Comparison of ENCODE assay signal across 20 cellular contexts in the genomic region with DNA sequence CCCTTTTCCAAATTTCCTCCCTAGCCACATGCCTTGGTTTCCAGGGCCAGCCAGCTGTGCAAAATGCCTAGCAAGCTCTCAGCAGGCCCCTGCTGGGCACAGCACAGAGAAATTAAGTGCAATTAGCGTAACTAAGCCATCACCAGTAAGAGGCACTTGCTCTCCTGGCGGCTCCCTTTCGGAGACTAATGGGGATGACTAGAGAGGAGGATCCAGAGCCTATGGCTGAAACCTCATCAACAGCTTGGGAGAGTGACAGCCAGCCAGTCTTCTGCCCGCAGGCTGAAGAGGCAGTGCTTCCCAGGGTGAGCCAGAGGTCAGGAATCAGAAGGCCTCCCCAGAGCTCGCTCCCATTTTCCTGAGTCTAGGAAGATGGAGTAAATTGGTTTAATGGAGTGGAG.
DNase-seq lines count a peak whose midpoint lies in the region; ATAC-seq lines count a peak whose summit lies in the region.
"Had no signal": no experiment of that assay in that cellular context is flagged by ENCODE, and none has a peak within 500 bp of the region (broad histone marks: within the 10 kb centered on the region; RNA-seq: fewer than 3 reads in every experiment).

No MANE protein-coding gene starts in this region.

- H3K36me3 ChIP-seq in HUES48 (ENCODE audit: control insufficient read depth, insufficient read depth, low read length): no peaks in the 10 kb centered on the region
- H3K36me3 ChIP-seq: neutrophil, Peyer's patch, upper lobe of right lung had no signal

- peak overlapping the region; percentile 46 for H3K27ac ChIP-seq in HUES48 (ENCODE audit: low read depth, low read length)
- H3K27ac ChIP-seq: GM23248, neutrophil, Peyer's patch, upper lobe of right lung had no signal

- no peak for ATAC-seq in HG02885 (IDR thresholded peaks at IDR 0.05; ENCODE audit: poor library complexity, unreplicated experiment)
- no peak for ATAC-seq in sciatic nerve
- no peak for ATAC-seq in GM21360 (IDR thresholded peaks at IDR 0.05; ENCODE audit: unreplicated experiment)
- ATAC-seq: upper lobe of right lung had no signal

- no peak overlapping the region for H3K9ac ChIP-seq in HUES48 (ENCODE audit: low read depth, low read length)
- H3K9ac ChIP-seq: GM23248 had no signal

- peaks cover 41% of the 10 kb centered on the region for H3K4me1 ChIP-seq in HUES48 (ENCODE audit: control insufficient read depth, insufficient read depth, low read length)
- H3K4me1 ChIP-seq: Peyer's patch had no signal

- intact Hi-C loops in sciatic nerve (cut with DNase I): no loop called here

- H3K4me3 ChIP-seq in HUES48 (ENCODE audit: low read depth, low read length): no peak overlapping the region
- H3K4me3 ChIP-seq: GM23248, Peyer's patch, upper lobe of right lung had no signal

- DNase-seq in DMS79 treated with DMSO at 0.1 percent for 48 hours (lab: John Stamatoyannopoulos, UW): peak; percentile 68
- peak; percentile 93 for DNase-seq in NCI-H748 (lab: John Stamatoyannopoulos, UW; ENCODE audit: unreplicated experiment)
- peak; percentile 74 for DNase-seq in iPS-NIHi7 (ENCODE audit: extremely low spot score)
- no peak for DNase-seq in HT-29 (ENCODE audit: low spot score)
- DNase-seq in sciatic nerve (ENCODE audit: low spot score): no peak
- DNase-seq: activated CD4-positive, alpha-beta memory T cell treated with anti-CD3 and anti-CD28 coated beads for 36 hours; activated CD8-positive, alpha-beta memory T cell treated with anti-CD3 and anti-CD28 coated beads, Interleukin-2, amount 50 U/mL, for 48 hours; aorta; CD4-positive, CD25-positive, alpha-beta regulatory T cell; cortex of kidney; NCI-H187; NCI-H446; Peyer's patch; substantia nigra had no signal

- no peaks in the 10 kb centered on the region for H3K27me3 ChIP-seq in HUES48 (ENCODE audit: control insufficient read depth, insufficient read depth, low read length)
- H3K27me3 ChIP-seq: Peyer's patch, upper lobe of right lung had no signal

- H3K9me3 ChIP-seq in HUES48 (ENCODE audit: control insufficient read depth, insufficient read depth, low read length): no peaks in the 10 kb centered on the region
- H3K9me3 ChIP-seq: neutrophil, Peyer's patch, upper lobe of right lung had no signal

Comparison
In these comparisons a context has a peak if more than half of its experiments do, and no peak if none do; other contexts are left out.
1. DNase-seq: peak in DMS79 treated with DMSO at 0.1 percent for 48 hours (single experiment), NCI-H748 (single experiment) and iPS-NIHi7 (single experiment); none in HT-29 (single experiment) and sciatic nerve (single experiment).